ENCODE assay signal across 10 cellular contexts in the genomic region with DNA sequence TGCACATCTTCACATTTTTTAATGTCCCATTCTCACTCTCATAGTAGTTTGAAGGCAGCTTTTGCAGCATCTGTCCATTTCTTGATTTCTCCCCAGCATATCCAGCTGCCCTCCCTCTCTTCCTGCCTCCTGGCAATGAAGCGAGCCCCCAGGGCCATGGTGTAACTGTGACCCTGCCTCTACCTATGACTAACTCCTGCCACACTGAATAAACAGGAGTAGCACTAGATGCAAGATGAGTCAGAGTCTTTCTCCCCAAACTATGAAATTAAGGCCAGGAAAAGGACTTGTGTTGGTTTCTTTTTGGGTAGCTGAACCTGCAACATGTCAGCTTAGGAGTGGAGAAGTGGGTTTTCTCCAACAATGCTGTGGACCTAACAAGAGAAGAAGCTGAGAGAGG.
A peak's percentile ranks its signal among the peaks of the same experiment; 100 is the strongest.
DNase-seq lines count a peak whose midpoint lies in the region; ATAC-seq, FAIRE-seq and TF ChIP-seq lines count a peak whose summit lies in the region.
"Had no signal": no experiment of that assay in that cellular context is flagged by ENCODE, and none has a peak within 500 bp of the region (broad histone marks: within the 10 kb centered on the region; RNA-seq: fewer than 3 reads in every experiment).

No MANE protein-coding gene starts in this region.

- H3K4me3 Mint-ChIP-seq in nephron, result no peak overlapping the region
- H3K4me3 Mint-ChIP-seq: dendritic cell treated with granulocyte-macrophage colony-stimulating factor and Interleukin-4, amounts not matched to agents 40 ng/mL and 50 ng/mL, for 4 days had no signal

- no peaks in the 10 kb centered on the region for H3K9me3 Mint-ChIP-seq in nephron
- H3K9me3 Mint-ChIP-seq: dendritic cell treated with granulocyte-macrophage colony-stimulating factor and Interleukin-4, amounts not matched to agents 40 ng/mL and 50 ng/mL, for 4 days had no signal

- TF ChIP-seq EP300 in sigmoid colon (IDR thresholded peaks at IDR 0.05), result no peak

- intact Hi-C loops in sigmoid colon (cut with DNase I), result loop anchor here (10.0 kb wide), 1 partner anchor 91 kb away; no protein-coding TSS in a partner anchor

- H3K36me3 Mint-ChIP-seq in nephron (ENCODE audit: low read depth), result no peaks in the 10 kb centered on the region

- no peak overlapping the region for H3K4me3 ChIP-seq in Peyer's patch
- H3K4me3 ChIP-seq in sigmoid colon, result no peak overlapping the region

- ATAC-seq in GM21360 (IDR thresholded peaks at IDR 0.05; ENCODE audit: unreplicated experiment), result no peak

- H3K4me1 ChIP-seq in Peyer's patch (no peaks in the 10 kb centered on the region), sigmoid colon (peaks cover 0 to 10% (median 0%) of the 10 kb centered on the region in 4 donors)

- TF ChIP-seq POLR2A in Peyer's patch (IDR thresholded peaks at IDR 0.05) (no peak), sigmoid colon (IDR thresholded peaks at IDR 0.05) (no peak)

- no peak for FAIRE-seq in frontal cortex (lab: Jason Lieb, UNC)

- no peak for TF ChIP-seq CTCF in nephron (IDR thresholded peaks at IDR 0.05; ENCODE audit: unreplicated experiment in 3 of 3)
- TF ChIP-seq CTCF in Peyer's patch (IDR thresholded peaks at IDR 0.05), result no peak
- TF ChIP-seq CTCF in sigmoid colon (IDR thresholded peaks at IDR 0.05), result no peak

- no peak overlapping the region for H3K27ac ChIP-seq in Peyer's patch
- H3K27ac ChIP-seq in sigmoid colon, result no peak overlapping the region
- H3K27ac ChIP-seq: neutrophil had no signal

- DNase-seq in GM04504 (ENCODE audit: low read depth) (peak; percentile 54), HS-5 (ENCODE audit: low read depth) (peak; percentile 56), astrocyte of the hippocampus (ENCODE audit: low read depth, low spot score) (peak; percentile 79), Peyer's patch (no peak), sigmoid colon (no peak), frontal cortex (ENCODE audit: low spot score in 2 of 2) (no peak)

- H3K27me3 Mint-ChIP-seq in nephron (ENCODE audit: low read depth), result no peaks in the 10 kb centered on the region
- H3K27me3 Mint-ChIP-seq: dendritic cell treated with granulocyte-macrophage colony-stimulating factor and Interleukin-4, amounts not matched to agents 40 ng/mL and 50 ng/mL, for 4 days had no signal

- H3K27me3 ChIP-seq in Peyer's patch (no peaks in the 10 kb centered on the region), sigmoid colon (no peaks in the 10 kb centered on the region)
- H3K27me3 ChIP-seq: neutrophil had no signal

- H3K9me3 ChIP-seq in Peyer's patch (no peaks in the 10 kb centered on the region), sigmoid colon (no peaks in the 10 kb centered on the region)
- H3K9me3 ChIP-seq: neutrophil had no signal

- H3K36me3 ChIP-seq in Peyer's patch (no peaks in the 10 kb centered on the region), sigmoid colon (no peaks in the 10 kb centered on the region)
- H3K36me3 ChIP-seq: neutrophil had no signal

- WGBS in sigmoid colon, 2 donors, result 80 to 82% methylated on average over 1 of the region's 1 CpG

- H3K4me1 Mint-ChIP-seq in nephron, result peaks cover 33% of the 10 kb centered on the region

- peak overlapping the region in 2 of 3 experiments; percentile 4 to 43 for H3K27ac Mint-ChIP-seq in nephron
- H3K27ac Mint-ChIP-seq: dendritic cell treated with granulocyte-macrophage colony-stimulating factor and Interleukin-4, amounts not matched to agents 40 ng/mL and 50 ng/mL, for 4 days had no signal

Comparison
In these comparisons a context has a peak if more than half of its experiments do, and no peak if none do; other contexts are left out.
1. DNase-seq: peak in GM04504 (single experiment), HS-5 (single experiment) and astrocyte of the hippocampus (single experiment); none in Peyer's patch (0 of 3), sigmoid colon (single experiment) and frontal cortex (0 of 2).